ENCODE assay signal across 20 cellular contexts in genomic region chr5:6489786-6490185, GRCh38. TPM values are rescaled to one million over a fixed set of nuclear protein-coding genes. Genes with fewer than 3 reads are reported as not detected.
DNase-seq lines count a peak whose midpoint lies in the region; ATAC-seq and TF ChIP-seq lines count a peak whose summit lies in the region.
"Had no signal": no experiment of that assay in that cellular context is flagged by ENCODE, and none has a peak within 500 bp of the region (broad histone marks: within the 10 kb centered on the region; RNA-seq: fewer than 3 reads in every experiment).

No MANE protein-coding gene starts in this region.

- no peaks in the 10 kb centered on the region for H3K9me3 ChIP-seq in trophoblast cell (ENCODE audit: insufficient read depth, low read depth, low read length)
- H3K9me3 ChIP-seq in upper lobe of right lung, result no peaks in the 10 kb centered on the region
- no peaks in the 10 kb centered on the region for H3K9me3 ChIP-seq in endodermal cell (ENCODE audit: control insufficient read depth, low read length)
- H3K9me3 ChIP-seq: A549 had no signal

- TF ChIP-seq CTCF in upper lobe of right lung (IDR thresholded peaks at IDR 0.05), result no peak
- no peak for TF ChIP-seq CTCF in endodermal cell (conservative IDR thresholded peaks at IDR 0.05)

- no peaks in the 10 kb centered on the region for H3K36me3 ChIP-seq in trophoblast cell (ENCODE audit: control insufficient read depth in 1 of 2, insufficient read depth in 2 of 2, low read length in 2 of 2)
- no peaks in the 10 kb centered on the region for H3K36me3 ChIP-seq in upper lobe of right lung
- H3K36me3 ChIP-seq in endodermal cell (ENCODE audit: control insufficient read depth, insufficient read depth, low read length), result no peaks in the 10 kb centered on the region

- H3K4me1 ChIP-seq in trophoblast cell (ENCODE audit: control insufficient read depth in 1 of 2, insufficient read depth in 2 of 2, low read length in 2 of 2) (peaks cover 0 to 6% of the 10 kb centered on the region in 2 experiments), upper lobe of right lung (no peaks in the 10 kb centered on the region), endodermal cell (ENCODE audit: control insufficient read depth, insufficient read depth, low read length) (no peaks in the 10 kb centered on the region)
- H3K4me1 ChIP-seq: A549 had no signal

- no peak overlapping the region for H3K27ac Mint-ChIP-seq in endodermal cell
- H3K27ac Mint-ChIP-seq: CD4-positive, alpha-beta memory T cell; GM23338; H9 had no signal

- no peaks in the 10 kb centered on the region for H3K4me1 Mint-ChIP-seq in endodermal cell

- peak overlapping the region; percentile 50 for H3K27ac ChIP-seq in angular gyrus (ENCODE audit: low read depth, low read length)
- no peak overlapping the region for H3K27ac ChIP-seq in trophoblast cell (ENCODE audit: low read depth, low read length)
- H3K27ac ChIP-seq in upper lobe of right lung, result no peak overlapping the region
- no peak overlapping the region for H3K27ac ChIP-seq in endodermal cell (ENCODE audit: low read depth, low read length)
- H3K27ac ChIP-seq: A549 had no signal

- no peak overlapping the region for H4K8ac ChIP-seq in trophoblast cell (ENCODE audit: low read depth, low read length)

- no peak overlapping the region for H3K23ac ChIP-seq in trophoblast cell (ENCODE audit: low read length)

- peak; percentile 13 for ATAC-seq in upper lobe of right lung
- ATAC-seq: A549, GM23338, HCT116 had no signal

- no peaks in the 10 kb centered on the region for H3K36me3 Mint-ChIP-seq in endodermal cell (ENCODE audit: low read depth)
- H3K36me3 Mint-ChIP-seq: CD4-positive, alpha-beta memory T cell had no signal

- no CpG with 5 or more reads among the region's 7 CpGs for WGBS in trophoblast cell (ENCODE audit: extremely low coverage, insufficient coverage, insufficient read length)
- WGBS in endodermal cell (ENCODE audit: insufficient coverage in 1 of 2, insufficient read length in 1 of 2), 2 experiments, result 70 to 89% methylated on average over 2 to 7 of the region's 7 CpGs

- H3K9ac ChIP-seq in trophoblast cell (ENCODE audit: low read length) (no peak overlapping the region), endodermal cell (ENCODE audit: extremely low read depth, low read length, poor library complexity, severe bottlenecking) (no peak overlapping the region)

- H3K27me3 Mint-ChIP-seq in endodermal cell (ENCODE audit: insufficient read depth), result peaks cover 15% of the 10 kb centered on the region

- H3K4me3 ChIP-seq in trophoblast cell (ENCODE audit: low read depth, low read length), result peak overlapping the region; percentile 26
- H3K4me3 ChIP-seq in upper lobe of right lung, result no peak overlapping the region
- H3K4me3 ChIP-seq in endodermal cell (ENCODE audit: low read length), result no peak overlapping the region
- H3K4me3 ChIP-seq: A549, GM23338 had no signal

- H3K4me3 Mint-ChIP-seq in endodermal cell, result no peak overlapping the region
- H3K4me3 Mint-ChIP-seq: CD4-positive, alpha-beta memory T cell; GM23338; H9 had no signal

- H3K79me1 ChIP-seq in trophoblast cell (ENCODE audit: low read length), result no peaks in the 10 kb centered on the region

- H2BK120ac ChIP-seq in trophoblast cell (ENCODE audit: insufficient read depth, low read length, poor library complexity), result no peak overlapping the region

- H3K27me3 ChIP-seq in trophoblast cell (ENCODE audit: insufficient read depth, low read length) (no peaks in the 10 kb centered on the region), upper lobe of right lung (peaks cover 2% of the 10 kb centered on the region), endodermal cell (ENCODE audit: control insufficient read depth, insufficient read depth, low read length, poor library complexity, severe bottlenecking) (peaks cover 23% of the 10 kb centered on the region)

- no peak overlapping the region for H4K12ac ChIP-seq in trophoblast cell (ENCODE audit: low read depth, low read length)

- no peak overlapping the region for H2BK12ac ChIP-seq in trophoblast cell (ENCODE audit: low read length)

- H4K91ac ChIP-seq in trophoblast cell (ENCODE audit: low read depth, low read length), result no peak overlapping the region

- H3K18ac ChIP-seq in trophoblast cell (ENCODE audit: low read length), result no peak overlapping the region

- DNase-seq in Ammon's horn (ENCODE audit: low spot score) (peak; percentile 41), trophoblast cell (no peak), upper lobe of right lung (no peak), endodermal cell (no peak), OCI-M2 (lab: John Stamatoyannopoulos, UW; ENCODE audit: unreplicated experiment) (no peak), NCI-H526 treated with DMSO at 0.1 percent for 48 hours (lab: John Stamatoyannopoulos, UW) (no peak)
- DNase-seq: 8988T; ACHN; AML-193; Calu3; CD4-positive, alpha-beta memory T cell; COR-L47; DMS53; DMS79 treated with DMSO at 0.1 percent for 48 hours; H9 had no signal

- no peaks in the 10 kb centered on the region for H3K9me3 Mint-ChIP-seq in endodermal cell
- H3K9me3 Mint-ChIP-seq: CD4-positive, alpha-beta memory T cell; GM23338; H9 had no signal

- H3K79me2 ChIP-seq in trophoblast cell (ENCODE audit: control insufficient read depth, insufficient read depth, low read length, poor library complexity), result no peaks in the 10 kb centered on the region

- H2BK5ac ChIP-seq in trophoblast cell (ENCODE audit: low read depth, low read length, poor library complexity), result no peak overlapping the region

- intact Hi-C loops in upper lobe of right lung (cut with DNase I), result no loop called here

- H3K14ac ChIP-seq in trophoblast cell (ENCODE audit: low read length), result no peak overlapping the region

- H2AFZ ChIP-seq in trophoblast cell (ENCODE audit: insufficient read depth, low read length, poor library complexity), result no peak overlapping the region
- H2AFZ ChIP-seq: GM23338 had no signal

- no peak overlapping the region for H3K4me2 ChIP-seq in trophoblast cell (ENCODE audit: low read length)
- H3K4me2 ChIP-seq: A549, GM23338 had no signal

- H2AK5ac ChIP-seq in trophoblast cell (ENCODE audit: low read length), result no peak overlapping the region

- no peak overlapping the region for H3K4ac ChIP-seq in trophoblast cell (ENCODE audit: low read depth, low read length)

RNA-seq across cellular contexts. Expression of gene UBE2QL1, which starts 41.1 kb away (rescaled TPM):
- polyA plus RNA-seq in trophoblast cell (2013), result 2.9 and 3.1 TPM in 2 replicates
- not detected for total RNA-seq in upper lobe of right lung
- under 1 TPM in 1 of 2 donors, not detected in 1; 0.11 TPM for total RNA-seq in endodermal cell
- 5.6 TPM for polyA plus RNA-seq in endodermal cell (2013, experiment 1 of 2)
- polyA plus RNA-seq in endodermal cell (2013, experiment 2 of 2), result 5.7 TPM
- total RNA-seq: Calu3; CD4-positive, alpha-beta memory T cell had no signal
- polyA plus RNA-seq: BJ; CD4-positive, alpha-beta memory T cell had no signal
